Comparison of ENCODE assay signal across 14 cellular contexts in genomic region chr2:117980381-117980780, GRCh38. TPM values are rescaled to one million over a fixed set of nuclear protein-coding genes. Genes with fewer than 3 reads are reported as not detected.
DNase-seq lines count a peak whose midpoint lies in the region; ATAC-seq, FAIRE-seq and TF ChIP-seq lines count a peak whose summit lies in the region.
"Had no signal": no experiment of that assay in that cellular context is flagged by ENCODE, and none has a peak within 500 bp of the region (broad histone marks: within the 10 kb centered on the region; RNA-seq: fewer than 3 reads in every experiment).

No MANE protein-coding gene starts in this region.

- ATAC-seq in mucosa of descending colon (no peak), HG03196 (IDR thresholded peaks at IDR 0.05; ENCODE audit: unreplicated experiment) (no peak)

- dilution Hi-C loops in endothelial cell of umbilical vein (cut with MboI; ENCODE audit: extremely low pct_ligation_motif_present, low sequenced_read_pairs) = no loop called here

- no TSS peak for BruUV-seq in endothelial cell of umbilical vein (replicated peaks; lab: Mats Ljungman, UMichigan)

- no peak for FAIRE-seq in endothelial cell of umbilical vein (lab: Jason Lieb, UNC)

- H3K4me1 ChIP-seq in endothelial cell of umbilical vein (ENCODE audit: control insufficient read depth, extremely low read depth, insufficient read depth, low read length) = peaks cover 13% of the 10 kb centered on the region
- H3K4me1 ChIP-seq in mucosa of descending colon (ENCODE audit: low read depth) = peaks cover 3% of the 10 kb centered on the region

- peaks cover 2% of the 10 kb centered on the region for H4K20me1 ChIP-seq in endothelial cell of umbilical vein (replicated peaks; ENCODE audit: control insufficient read depth, extremely low read depth, insufficient read depth, low read length)

- no peaks in the 10 kb centered on the region for H3K9me1 ChIP-seq in endothelial cell of umbilical vein (replicated peaks; ENCODE audit: control insufficient read depth, extremely low read depth, insufficient read depth, low read length)

- no peak overlapping the region for H3K9ac ChIP-seq in endothelial cell of umbilical vein (replicated peaks; ENCODE audit: extremely low read depth, insufficient read depth, low read length)
- H3K9ac ChIP-seq: BLaER1 treated with 17β-estradiol and CSF1 and Interleukin-3, amounts not matched to agents 10 nM and 100 nM had no signal

- H3K36me3 ChIP-seq in endothelial cell of umbilical vein (ENCODE audit: control insufficient read depth in 2 of 2, extremely low read depth in 1 of 2, insufficient read depth in 2 of 2, low read length in 2 of 2) = peaks cover 4 to 7% of the 10 kb centered on the region in 2 experiments
- no peaks in the 10 kb centered on the region for H3K36me3 ChIP-seq in mucosa of descending colon (ENCODE audit: low read depth)

- H3K79me2 ChIP-seq in endothelial cell of umbilical vein (ENCODE audit: control insufficient read depth, insufficient read depth, low read length) = peaks cover 11% of the 10 kb centered on the region

- peak; percentile 53 for DNase-seq in AG20443 (ENCODE audit: low spot score)
- peak; percentile 7 for DNase-seq in MV-4-11 (lab: John Stamatoyannopoulos, UW)
- no peak for DNase-seq in endothelial cell of umbilical vein (ENCODE audit: low read depth, low spot score)
- peak; percentile 47 for DNase-seq in non-pigmented ciliary epithelial cell (ENCODE audit: low read depth)
- no peak for DNase-seq in ecto neural progenitor cell (ENCODE audit: low spot score)
- no peak for DNase-seq in mucosa of descending colon
- no peak for DNase-seq in NCI-H1105 treated with DMSO at 0.1 percent for 48 hours (lab: John Stamatoyannopoulos, UW)
- DNase-seq: activated CD4-positive, alpha-beta T cell treated with anti-CD3 and anti-CD28 coated beads for 48 hours; activated effector memory CD4-positive, alpha-beta T cell treated with Interleukin-2 at 50 U/mL for 16 hours; NCI-H510A treated with DMSO at 0.1 percent for 48 hours; stimulated activated CD4-positive, alpha-beta T cell treated with anti-CD3 and anti-CD28 coated beads, Interleukin-15, amount 100 ng/mL, for 24 hours had no signal

- TF ChIP-seq CTCF in endothelial cell of umbilical vein (IDR thresholded peaks at IDR 0.05; ENCODE audit: extremely low read depth in 1 of 2, insufficient read depth in 1 of 2, low read depth in 1 of 2, low read length in 2 of 2) (no peak), mucosa of descending colon (IDR thresholded peaks at IDR 0.05) (no peak)

- no peak overlapping the region for H3K4me2 ChIP-seq in endothelial cell of umbilical vein (ENCODE audit: insufficient read depth, low read length)

- no peak overlapping the region for H2AFZ ChIP-seq in endothelial cell of umbilical vein (ENCODE audit: low read depth, low read length)

- intact Hi-C loops in endothelial cell of umbilical vein (cut with micrococcal nuclease) (no loop called here), mucosa of descending colon (cut with DNase I, micrococcal nuclease) (no loop called here)

- H3K27me3 ChIP-seq in endothelial cell of umbilical vein (ENCODE audit: control insufficient read depth in 2 of 2, insufficient read depth in 2 of 2, low read length in 2 of 2) = no peaks in the 10 kb centered on the region
- H3K27me3 ChIP-seq: BLaER1 treated with 17β-estradiol and CSF1 and Interleukin-3, amounts not matched to agents 10 nM and 100 nM had no signal

- TF ChIP-seq POLR2A in endothelial cell of umbilical vein (IDR thresholded peaks at IDR 0.05; ENCODE audit: low read depth, low read length) = no peak

- H3K9me3 ChIP-seq in endothelial cell of umbilical vein (replicated peaks; ENCODE audit: control insufficient read depth, insufficient read depth, low read length) = no peaks in the 10 kb centered on the region
- H3K9me3 ChIP-seq in mucosa of descending colon = no peaks in the 10 kb centered on the region
- H3K9me3 ChIP-seq: BLaER1 treated with 17β-estradiol and CSF1 and Interleukin-3, amounts not matched to agents 10 nM and 100 nM; HAP-1 had no signal

- POLR2A ChIA-PET in endothelial cell of umbilical vein (lab: Charles Lee) = no interaction called here

- CTCF ChIA-PET in endothelial cell of umbilical vein (lab: Charles Lee) = interaction anchor here (1.0 to 3.0 kb wide), 3 partner anchors 16 to 166 kb away, joined by 3 to 11 read pairs (median 8); partner anchors contain the start of gene DDX18

- H3K27ac ChIP-seq in endothelial cell of umbilical vein (ENCODE audit: insufficient read depth, low read depth, low read length) = peak overlapping the region; percentile 30

- H3K4me3 ChIP-seq in endothelial cell of umbilical vein (replicated peaks in 1 of 3; ENCODE audit: insufficient read depth in 1 of 3, low read depth in 1 of 3, low read length in 3 of 3) = no peak overlapping the region
- no peak overlapping the region for H3K4me3 ChIP-seq in mucosa of descending colon
- H3K4me3 ChIP-seq: BLaER1 treated with 17β-estradiol and CSF1 and Interleukin-3, amounts not matched to agents 10 nM and 100 nM; HAP-1 had no signal

TF ChIP-seq in endothelial cell of umbilical vein, 7 proteins besides CTCF, POLR2A, EP300 and RAD21:
- TF ChIP-seq EZH2 (IDR thresholded peaks at IDR 0.05; ENCODE audit: borderline replicate concordance, low read depth, low read length, severe bottlenecking) (no peak), FOS (IDR thresholded peaks at IDR 0.05; ENCODE audit: borderline replicate concordance, insufficient read depth, low read length) (no peak), MYC (IDR thresholded peaks at IDR 0.05; ENCODE audit: low read depth, low read length) (no peak)

RNA-seq across cellular contexts. Expression of gene CCDC93, which starts 33.5 kb away (rescaled TPM):
- total RNA-seq in endothelial cell of umbilical vein (29.3 and 35.1 TPM in 2 replicates), mucosa of descending colon (10 to 100 TPM; 42.3 to 55.7 (median 42.6) TPM)
- 9.7 and 13.8 TPM in 2 replicates for polyA plus RNA-seq in endothelial cell of umbilical vein
- polyA plus RNA-seq in endothelial cell of umbilical vein (2011; cell fraction: cytosol; rRNA removed) = 9.0 and 10.0 TPM in 2 replicates
- polyA plus RNA-seq in endothelial cell of umbilical vein (2011; cell fraction: nucleus; rRNA removed) = 90.8 and 108 TPM in 2 replicates
- polyA plus RNA-seq in endothelial cell of umbilical vein (2012) = 22.7 and 24.7 TPM in 2 replicates
- 27.0 and 33.9 TPM in 2 replicates for polyA minus RNA-seq in endothelial cell of umbilical vein
- polyA minus RNA-seq in endothelial cell of umbilical vein (2011; cell fraction: cytosol; rRNA and poly(A)+ RNA removed) = 6.5 TPM
- 55.8 and 76.9 TPM in 2 replicates for polyA minus RNA-seq in endothelial cell of umbilical vein (2011; cell fraction: nucleus; rRNA and poly(A)+ RNA removed)

Comparison
In these comparisons a context has a peak if more than half of its experiments do, and no peak if none do; other contexts are left out.
1. DNase-seq: peak in AG20443 (single experiment), MV-4-11 (single experiment) and non-pigmented ciliary epithelial cell (single experiment); none in endothelial cell of umbilical vein (single experiment), ecto neural progenitor cell (single experiment), mucosa of descending colon (0 of 3) and NCI-H1105 treated with DMSO at 0.1 percent for 48 hours (single experiment).